In genomic region chr10:107031981-107032699, GRCh38 we compare ENCODE assay signal across 1 cellular context.
A peak's percentile ranks its signal among the peaks of the same experiment; 100 is the strongest.
TF ChIP-seq lines count a peak whose summit lies in the region.

No MANE protein-coding gene starts in this region.

TF ChIP-seq in K562, 482 proteins besides CTCF, POLR2A, EP300 and RAD21 (continued from another document and continues in another):
- TF ChIP-seq ZNF184 (CRISPR knock-in tag; IDR thresholded peaks at IDR 0.05) (no peak), POLR2B (IDR thresholded peaks at IDR 0.05; ENCODE audit: low read depth, partially characterized antibody) (no peak), STAT5A (IDR thresholded peaks at IDR 0.05; ENCODE audit: borderline replicate concordance, low read length) (peak; percentile 91), RFX5 (IDR thresholded peaks at IDR 0.05; ENCODE audit: low read depth, low read length) (no peak), ZNF398 (CRISPR knock-in tag; IDR thresholded peaks at IDR 0.05) (no peak), TCF15 (CRISPR knock-in tag; IDR thresholded peaks at IDR 0.05) (no peak), FOXP4 (CRISPR knock-in tag; IDR thresholded peaks at IDR 0.05; ENCODE audit: borderline replicate concordance) (no peak), ZNF282 (CRISPR knock-in tag; IDR thresholded peaks at IDR 0.05) (no peak), MYC (IDR thresholded peaks at IDR 0.05; ENCODE audit: low read depth, low read length) (no peak), MYC (CRISPR knock-in tag; IDR thresholded peaks at IDR 0.05; ENCODE audit: borderline replicate concordance, low read depth) (no peak), POLR2G (IDR thresholded peaks at IDR 0.05; ENCODE audit: low read depth, low read length) (no peak), NFXL1 (CRISPR knock-in tag; IDR thresholded peaks at IDR 0.05) (no peak), GTF3C2 (IDR thresholded peaks at IDR 0.05; ENCODE audit: borderline replicate concordance, extremely low read depth, insufficient read length) (no peak), HNRNPL (IDR thresholded peaks at IDR 0.05; ENCODE audit: low read depth, low read length) (no peak), ZC3H4 (CRISPR knock-in tag; IDR thresholded peaks at IDR 0.05; ENCODE audit: borderline replicate concordance) (no peak), ASH1L (IDR thresholded peaks at IDR 0.05; ENCODE audit: borderline replicate concordance, low read depth, partially characterized antibody) (no peak), TCF3 (CRISPR knock-in tag; IDR thresholded peaks at IDR 0.05) (no peak), CEBPB (tag; IDR thresholded peaks at IDR 0.05) (no peak), BRD9 (IDR thresholded peaks at IDR 0.05; ENCODE audit: low read depth, partially characterized antibody) (no peak), SRSF9 (IDR thresholded peaks at IDR 0.05; ENCODE audit: borderline replicate concordance, low read depth, low read length) (no peak), TAF9B (IDR thresholded peaks at IDR 0.05; ENCODE audit: partially characterized antibody) (peak; percentile 67), DACH1 (IDR thresholded peaks at IDR 0.05; ENCODE audit: partially characterized antibody) (peak; percentile 75), NFIX (CRISPR knock-in tag; IDR thresholded peaks at IDR 0.05; ENCODE audit: low read depth) (no peak), HINFP (tag; conservative IDR thresholded peaks at IDR 0.05; ENCODE audit: low read depth) (no peak), FOXK2 (conservative IDR thresholded peaks at IDR 0.05 in 1 of 2, IDR thresholded peaks at IDR 0.05 in 1 of 2; ENCODE audit: low read depth in 2 of 2) (peak; percentile 81 to 83), SETDB1 (IDR thresholded peaks at IDR 0.05; ENCODE audit: low read length) (no peak), ETV5 (CRISPR knock-in tag; IDR thresholded peaks at IDR 0.05; ENCODE audit: low read depth) (no peak), ATF2 (CRISPR knock-in tag; IDR thresholded peaks at IDR 0.05) (no peak), NCOA1 (IDR thresholded peaks at IDR 0.05; ENCODE audit: low read depth) (no peak; the same call in 1 of the 2 replicates), RBM14 (IDR thresholded peaks at IDR 0.05; ENCODE audit: borderline replicate concordance, insufficient read depth, low read depth, low read length) (no peak), BHLHE40 (IDR thresholded peaks at IDR 0.05; ENCODE audit: low read length) (no peak), ZFP36 (IDR thresholded peaks at IDR 0.05; ENCODE audit: low read depth, low read length, partially characterized antibody) (no peak), HNRNPLL (IDR thresholded peaks at IDR 0.05; ENCODE audit: low read depth, low read length, poor library complexity, severe bottlenecking) (no peak), ZNF696 (CRISPR knock-in tag; conservative IDR thresholded peaks at IDR 0.05) (no peak), NFE2 (IDR thresholded peaks at IDR 0.05; ENCODE audit: low read depth) (peak; percentile 93), HEY1 (CRISPR knock-in tag; IDR thresholded peaks at IDR 0.05; ENCODE audit: borderline replicate concordance) (no peak), TBP (optimal IDR thresholded peaks at IDR 0.05; ENCODE audit: low read depth, low read length) (peak; percentile 39), MIER1 (IDR thresholded peaks at IDR 0.05; ENCODE audit: low read depth) (no peak), ZNF354B (CRISPR knock-in tag; IDR thresholded peaks at IDR 0.05) (no peak), TSC22D4 (tag; IDR thresholded peaks at IDR 0.05) (no peak), GABPA (tag; conservative IDR thresholded peaks at IDR 0.05; ENCODE audit: low read depth) (no peak), E2F6 (IDR thresholded peaks at IDR 0.05; ENCODE audit: borderline replicate concordance in 1 of 2, extremely low read depth in 1 of 2, insufficient read depth in 1 of 2, insufficient read length in 1 of 2, low read depth in 1 of 2, low read length in 1 of 2, poor library complexity in 1 of 2, severe bottlenecking in 1 of 2) (no peak), ZKSCAN8 (CRISPR knock-in tag; IDR thresholded peaks at IDR 0.05) (no peak), ETV1 (tag; conservative IDR thresholded peaks at IDR 0.05; ENCODE audit: low read depth) (no peak), ZBTB11 (CRISPR knock-in tag; IDR thresholded peaks at IDR 0.05) (no peak), ILF3 (IDR thresholded peaks at IDR 0.05; ENCODE audit: borderline replicate concordance) (no peak), SREBF2 (CRISPR knock-in tag; IDR thresholded peaks at IDR 0.05) (no peak), SMARCE1 (IDR thresholded peaks at IDR 0.05) (peak; percentile 67; the same call in 1 of the 2 replicates), CEBPZ (IDR thresholded peaks at IDR 0.05; ENCODE audit: borderline replicate concordance, low read depth, low read length) (no peak)
